8 cellular contexts compared by ENCODE assay signal in the genomic region with DNA sequence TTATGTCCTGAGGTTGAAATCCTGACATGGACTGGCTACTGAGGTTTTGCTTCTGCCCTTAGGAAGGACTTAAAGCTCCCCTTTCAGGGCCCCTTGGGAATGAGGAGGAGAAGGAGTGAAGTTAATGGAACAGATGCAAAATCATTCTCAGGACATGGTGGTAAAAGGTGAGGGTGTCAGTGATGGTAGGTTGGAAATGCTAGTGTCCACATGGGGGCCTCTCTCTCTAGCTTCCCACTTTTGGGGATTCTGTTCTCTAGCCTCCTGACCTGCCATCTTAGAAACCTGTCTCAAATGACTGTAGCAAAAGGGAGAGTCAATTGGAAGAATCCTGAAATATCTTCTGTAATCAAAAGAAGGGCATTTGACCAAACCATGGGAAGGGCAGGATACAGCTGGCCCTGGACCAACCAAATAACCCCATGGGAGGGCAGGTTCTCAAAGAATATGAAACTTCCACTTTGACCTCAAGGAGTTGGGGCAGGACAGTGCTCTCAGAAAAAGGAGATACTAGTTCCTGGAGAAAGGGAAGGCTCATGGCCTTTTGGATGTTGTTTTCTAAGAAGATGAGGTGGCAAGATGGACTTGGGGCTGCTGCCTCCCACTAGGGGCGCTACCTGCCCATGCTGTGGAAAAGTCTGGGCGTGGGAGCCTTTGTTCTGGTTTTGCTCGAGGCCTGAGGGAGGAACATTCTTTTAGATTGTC. TPM values are rescaled to one million over a fixed set of nuclear protein-coding genes. Genes with fewer than 3 reads are reported as not detected.
A peak's percentile ranks its signal among the peaks of the same experiment; 100 is the strongest.
DNase-seq lines count a peak whose midpoint lies in the region; FAIRE-seq and TF ChIP-seq lines count a peak whose summit lies in the region.

No MANE protein-coding gene starts in this region.

- H3K9me3 ChIP-seq in keratinocyte (ENCODE audit: control insufficient read depth, low read depth, low read length): no peaks in the 10 kb centered on the region

- H3K27me3 ChIP-seq in GM06990 (replicated peaks; ENCODE audit: control insufficient read depth, insufficient read depth, low read length): no peaks in the 10 kb centered on the region
- H3K27me3 ChIP-seq in KMS-11 (ENCODE audit: insufficient read depth, low read depth): no peaks in the 10 kb centered on the region
- H3K27me3 ChIP-seq in keratinocyte (ENCODE audit: control insufficient read depth, extremely low read depth, insufficient read depth, low read length): no peaks in the 10 kb centered on the region

- H2AFZ ChIP-seq in KMS-11 (ENCODE audit: low read depth) (peak overlapping the region; percentile 5; the same call in 1 of the 2 replicates), keratinocyte (ENCODE audit: control insufficient read depth, low read length) (no peak overlapping the region)

- H3K9me3 Mint-ChIP-seq in activated T-cell treated with anti-CD3 and anti-CD28 coated beads, Interleukin-2, amount 50 U/mL, for 24 hours: no peaks in the 10 kb centered on the region

- H4K20me1 ChIP-seq in KMS-11 (ENCODE audit: insufficient read depth): no peaks in the 10 kb centered on the region
- H4K20me1 ChIP-seq in keratinocyte (ENCODE audit: control insufficient read depth, extremely low read depth, insufficient read depth, low read length): no peaks in the 10 kb centered on the region

- peaks cover 14% of the 10 kb centered on the region for H3K4me1 Mint-ChIP-seq in activated T-cell treated with anti-CD3 and anti-CD28 coated beads, Interleukin-2, amount 50 U/mL, for 24 hours (ENCODE audit: low read depth)

- FAIRE-seq in keratinocyte (lab: Jason Lieb, UNC) (peak; percentile 62), GM19239 (lab: Jason Lieb, UNC) (no peak)

- DNase-seq in GM06990 (ENCODE audit: extremely low read depth, insufficient read length) (no peak), keratinocyte (ENCODE audit: low read depth, low spot score) (no peak), NCI-H1417 (lab: John Stamatoyannopoulos, UW) (no peak), AML-193 (lab: John Stamatoyannopoulos, UW) (no peak), GM19239 (ENCODE audit: insufficient read length, low spot score) (no peak), NCI-H1092 (lab: John Stamatoyannopoulos, UW) (no peak)
- peak; percentile 43 for DNase-seq in activated T-cell treated with anti-CD3 and anti-CD28 coated beads, Interleukin-2, amount 50 U/mL, for 24 hours

- H3K36me3 ChIP-seq in GM06990 (ENCODE audit: control insufficient read depth, insufficient read depth, low read length) (no peaks in the 10 kb centered on the region), KMS-11 (ENCODE audit: insufficient read depth) (no peaks in the 10 kb centered on the region), keratinocyte (ENCODE audit: control insufficient read depth in 2 of 2, extremely low read depth in 1 of 2, insufficient read depth in 2 of 2, low read length in 2 of 2) (no peaks in the 10 kb centered on the region)

- H3K36me3 Mint-ChIP-seq in activated T-cell treated with anti-CD3 and anti-CD28 coated beads, Interleukin-2, amount 50 U/mL, for 24 hours (ENCODE audit: low read depth): no peaks in the 10 kb centered on the region

- H3K4me1 ChIP-seq in KMS-11 (ENCODE audit: low read depth, poor library complexity, severe bottlenecking): no peaks in the 10 kb centered on the region
- no peaks in the 10 kb centered on the region for H3K4me1 ChIP-seq in keratinocyte (ENCODE audit: control insufficient read depth, extremely low read depth, insufficient read depth, low read length)

- H3K4me3 ChIP-seq in GM06990 (replicated peaks; ENCODE audit: low read depth, low read length): no peak overlapping the region
- no peak overlapping the region for H3K4me3 ChIP-seq in KMS-11 (IDR thresholded peaks at IDR 0.05; ENCODE audit: insufficient read depth, low read depth, low read length)
- H3K4me3 ChIP-seq in keratinocyte (ENCODE audit: control insufficient read depth in 2 of 3, extremely low read depth in 1 of 3, insufficient read depth in 2 of 3, low read depth in 1 of 3, low read length in 3 of 3): no peak overlapping the region

- dilution Hi-C loops in keratinocyte (cut with MboI; ENCODE audit: extremely low pct_ligation_motif_present, low sequenced_read_pairs): no loop called here

- H3K4me3 Mint-ChIP-seq in activated T-cell treated with anti-CD3 and anti-CD28 coated beads, Interleukin-2, amount 50 U/mL, for 24 hours: no peak overlapping the region

- H3K9ac ChIP-seq in KMS-11 (no peak overlapping the region), keratinocyte (ENCODE audit: control insufficient read depth, extremely low read depth, insufficient read depth, low read length) (no peak overlapping the region)

- H3K27ac Mint-ChIP-seq in activated T-cell treated with anti-CD3 and anti-CD28 coated beads, Interleukin-2, amount 50 U/mL, for 24 hours: no peak overlapping the region

- no peaks in the 10 kb centered on the region for H3K9me1 ChIP-seq in keratinocyte (ENCODE audit: control insufficient read depth, extremely low read depth, insufficient read depth, low read length)

- H3K4me2 ChIP-seq in KMS-11: no peak overlapping the region
- H3K4me2 ChIP-seq in keratinocyte (ENCODE audit: control insufficient read depth, extremely low read depth, insufficient read depth, low read depth, low read length): no peak overlapping the region

- H3K27me3 Mint-ChIP-seq in activated T-cell treated with anti-CD3 and anti-CD28 coated beads, Interleukin-2, amount 50 U/mL, for 24 hours: no peaks in the 10 kb centered on the region

- H3K27ac ChIP-seq in KMS-11: no peak overlapping the region
- H3K27ac ChIP-seq in keratinocyte (ENCODE audit: control insufficient read depth, insufficient read depth, low read length): no peak overlapping the region

- H3K79me2 ChIP-seq in KMS-11 (ENCODE audit: insufficient read depth, low read depth) (no peaks in the 10 kb centered on the region), keratinocyte (ENCODE audit: control insufficient read depth, insufficient read depth, low read length) (no peaks in the 10 kb centered on the region)

- peak; percentile 84 for TF ChIP-seq CTCF in GM06990 (IDR thresholded peaks at IDR 0.05; ENCODE audit: insufficient read depth, low read length, poor library complexity, severe bottlenecking)
- peak; percentile 70 for TF ChIP-seq CTCF in KMS-11 (conservative IDR thresholded peaks at IDR 0.05; ENCODE audit: low read depth, low read length)
- TF ChIP-seq CTCF in keratinocyte (optimal IDR thresholded peaks at IDR 0.05 in 1 of 3, IDR thresholded peaks at IDR 0.05 in 1 of 3, conservative IDR thresholded peaks at IDR 0.05 in 1 of 3; ENCODE audit: extremely low read depth in 1 of 3, insufficient read depth in 2 of 3, low read length in 3 of 3): peak; percentile 67 to 83 (median 68)

RNA-seq across cellular contexts. Expression of a gene that starts 21.2 kb away (rescaled TPM):
- polyA plus RNA-seq in keratinocyte: not detected in 3 replicates
- polyA plus RNA-seq in keratinocyte (2011; ENCODE audit: low read depth): 0.41 TPM
- 0.24 and 0.26 TPM in 2 replicates for polyA plus RNA-seq in keratinocyte (2011; cell fraction: cytosol; rRNA removed)
- not detected in 2 replicates for polyA plus RNA-seq in keratinocyte (2011; cell fraction: nucleus; rRNA removed)
- polyA plus RNA-seq in keratinocyte (2012; ENCODE audit: low replicate concordance): 0.46 and 1.0 TPM in 2 replicates
- polyA minus RNA-seq in keratinocyte: not detected in 3 replicates
- not detected for polyA minus RNA-seq in keratinocyte (2011; cell fraction: cytosol; rRNA and poly(A)+ RNA removed)
- polyA minus RNA-seq in keratinocyte (2011; cell fraction: nucleus; rRNA and poly(A)+ RNA removed): not detected in 2 replicates

RNA-seq across cellular contexts. Expression of a gene that starts 36.5 kb away (rescaled TPM):
- polyA plus RNA-seq in keratinocyte: 18.2 to 30.2 TPM (median 27.0 TPM) in 3 replicates
- polyA plus RNA-seq in keratinocyte (2011; ENCODE audit: low read depth): 6.9 TPM
- 7.1 and 14.8 TPM in 2 replicates for polyA plus RNA-seq in keratinocyte (2011; cell fraction: cytosol; rRNA removed)
- 37.7 and 48.5 TPM in 2 replicates for polyA plus RNA-seq in keratinocyte (2011; cell fraction: nucleus; rRNA removed)
- 16.3 and 17.8 TPM in 2 replicates for polyA plus RNA-seq in keratinocyte (2012; ENCODE audit: low replicate concordance)
- polyA minus RNA-seq in keratinocyte: 21.8 to 45.3 TPM (median 42.6 TPM) in 3 replicates
- polyA minus RNA-seq in keratinocyte (2011; cell fraction: cytosol; rRNA and poly(A)+ RNA removed): 16.9 TPM
- 49.9 and 90.3 TPM in 2 replicates for polyA minus RNA-seq in keratinocyte (2011; cell fraction: nucleus; rRNA and poly(A)+ RNA removed)
